ENCODE assay signal across 13 cellular contexts in genomic region chr2:200677721-200678532, GRCh38.
A peak's percentile ranks its signal among the peaks of the same experiment; 100 is the strongest.
DNase-seq lines count a peak whose midpoint lies in the region; ATAC-seq and TF ChIP-seq lines count a peak whose summit lies in the region.
"Had no signal": no experiment of that assay in that cellular context is flagged by ENCODE, and none has a peak within 500 bp of the region (broad histone marks: within the 10 kb centered on the region; RNA-seq: fewer than 3 reads in every experiment).

No MANE protein-coding gene starts in this region.

- H3K4me1 Mint-ChIP-seq in WTC11 = no peaks in the 10 kb centered on the region

- H3K4me3 Mint-ChIP-seq in WTC11 = no peak overlapping the region

- 35 to 48% methylated on average over 5 to 6 of the region's 11 CpGs for WGBS in gastroesophageal sphincter (ENCODE audit: low coverage in 1 of 2), 2 donors
- 3 to 12% (median 4%) methylated on average over 11 of the region's 11 CpGs for WGBS in ovary, 3 donors

- H3K27me3 ChIP-seq in gastroesophageal sphincter (no peaks in the 10 kb centered on the region), ovary (no peaks in the 10 kb centered on the region)

- no peaks in the 10 kb centered on the region for H3K36me3 Mint-ChIP-seq in WTC11

- H3K27me3 Mint-ChIP-seq in WTC11 (ENCODE audit: low read depth) = no peaks in the 10 kb centered on the region

- H3K4me3 ChIP-seq in gastroesophageal sphincter (no peak overlapping the region), ovary (no peak overlapping the region)
- H3K4me3 ChIP-seq: HAP-1 had no signal

- no peak for TF ChIP-seq POLR2A in gastroesophageal sphincter (IDR thresholded peaks at IDR 0.05)
- no peak for TF ChIP-seq POLR2A in ovary (IDR thresholded peaks at IDR 0.05)

- H3K9me3 ChIP-seq in gastroesophageal sphincter (no peaks in the 10 kb centered on the region), ovary (no peaks in the 10 kb centered on the region)
- H3K9me3 ChIP-seq: HAP-1 had no signal

- H3K4me1 ChIP-seq in gastroesophageal sphincter (peaks cover 0 to 32% (median 0%) of the 10 kb centered on the region in 3 donors), ovary (ENCODE audit: insufficient read depth) (peaks cover 6% of the 10 kb centered on the region)
- H3K4me1 ChIP-seq: HAP-1 had no signal

- intact Hi-C loops in ovary (cut with DNase I) = no loop called here

- POLR2A ChIA-PET in WTC11 (lab: Charles Lee) = no interaction called here

- CTCF ChIA-PET in WTC11 (lab: Charles Lee) = no interaction called here

- DNase-seq in AG09319 (ENCODE audit: extremely low read depth, low read depth) = peak; percentile 67
- no peak for DNase-seq in WTC11 (ENCODE audit: low spot score)
- peak; percentile 51 to 71 (median 66) for DNase-seq in ovary
- DNase-seq in NAMALWA (ENCODE audit: low spot score) = no peak
- no peak for DNase-seq in activated naive CD4-positive, alpha-beta T cell treated with Interleukin-2 at 50 U/mL for 16 hours
- DNase-seq: activated CD4-positive, CD25-positive, alpha-beta regulatory T cell; activated T-cell treated with anti-CD3 and anti-CD28 coated beads, Interleukin-2, amount 50 U/mL, for 48 hours; NCI-H510A; stimulated activated naive CD4-positive, alpha-beta T cell had no signal

- TF ChIP-seq EP300 in gastroesophageal sphincter (IDR thresholded peaks at IDR 0.05) = no peak
- no peak for TF ChIP-seq EP300 in ovary (IDR thresholded peaks at IDR 0.05)

- H3K36me3 ChIP-seq in gastroesophageal sphincter (no peaks in the 10 kb centered on the region), ovary (no peaks in the 10 kb centered on the region)
- H3K36me3 ChIP-seq: HAP-1 had no signal

- H3K9me3 Mint-ChIP-seq in WTC11 = no peaks in the 10 kb centered on the region

- H3K27ac ChIP-seq in gastroesophageal sphincter (peak overlapping the region in 2 of 4 donors; percentile 31 to 58), ovary (peak overlapping the region in 1 of 2 donors; percentile 82)

- TF ChIP-seq CTCF in AG09319 (IDR thresholded peaks at IDR 0.05; ENCODE audit: low read depth, low read length) = peak; percentile 13; the same call in 1 of the 2 replicates
- no peak for TF ChIP-seq CTCF in WTC11 (IDR thresholded peaks at IDR 0.05)
- peak in 1 of 4 experiments; percentile 17 for TF ChIP-seq CTCF in gastroesophageal sphincter (IDR thresholded peaks at IDR 0.05)
- TF ChIP-seq CTCF in ovary (IDR thresholded peaks at IDR 0.05) = peak in 2 of 3 donors; percentile 20 to 52

- ATAC-seq in WTC11 (peak; percentile 72), gastroesophageal sphincter (peak; percentile 65), esophagus mucosa (no peak), HG03354 (IDR thresholded peaks at IDR 0.05; ENCODE audit: poor library complexity, severe bottlenecking, unreplicated experiment) (no peak)

- no peak overlapping the region for H3K27ac Mint-ChIP-seq in WTC11

TF ChIP-seq in WTC11, 78 proteins besides CTCF, POLR2A, EP300 and RAD21:
- TF ChIP-seq ESRRA (CRISPR knock-in tag; IDR thresholded peaks at IDR 0.05; ENCODE audit: borderline replicate concordance) = no peak
- no peak for TF ChIP-seq PRRX2 (CRISPR knock-in tag; IDR thresholded peaks at IDR 0.05)
- TF ChIP-seq CDX4 (CRISPR knock-in tag; IDR thresholded peaks at IDR 0.05; ENCODE audit: borderline replicate concordance) = no peak
- TF ChIP-seq ZNF219 (CRISPR knock-in tag; IDR thresholded peaks at IDR 0.05; ENCODE audit: borderline replicate concordance) = no peak
- TF ChIP-seq, protein P1, sequence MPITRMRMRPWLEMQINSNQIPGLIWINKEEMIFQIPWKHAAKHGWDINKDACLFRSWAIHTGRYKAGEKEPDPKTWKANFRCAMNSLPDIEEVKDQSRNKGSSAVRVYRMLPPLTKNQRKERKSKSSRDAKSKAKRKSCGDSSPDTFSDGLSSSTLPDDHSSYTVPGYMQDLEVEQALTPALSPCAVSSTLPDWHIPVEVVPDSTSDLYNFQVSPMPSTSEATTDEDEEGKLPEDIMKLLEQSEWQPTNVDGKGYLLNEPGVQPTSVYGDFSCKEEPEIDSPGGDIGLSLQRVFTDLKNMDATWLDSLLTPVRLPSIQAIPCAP (CRISPR knock-in tag; IDR thresholded peaks at IDR 0.05) = no peak
- TF ChIP-seq NFYB (CRISPR knock-in tag; conservative IDR thresholded peaks at IDR 0.05; ENCODE audit: low read depth) = no peak
- TF ChIP-seq CREM (CRISPR knock-in tag; IDR thresholded peaks at IDR 0.05) = no peak
- no peak for TF ChIP-seq NFE2L1 (CRISPR knock-in tag; IDR thresholded peaks at IDR 0.05)

Comparison
In these comparisons a context has a peak if more than half of its experiments do, and no peak if none do; other contexts are left out.
1. DNase-seq: peak in AG09319 (single experiment) and ovary (5 of 5); none in WTC11 (single experiment), NAMALWA (single experiment) and activated naive CD4-positive, alpha-beta T cell treated with Interleukin-2 at 50 U/mL for 16 hours (single experiment).
2. ATAC-seq: peak in WTC11 (single experiment) and gastroesophageal sphincter (single experiment); none in esophagus mucosa (single experiment) and HG03354 (single experiment).